Comparison of ENCODE assay signal across 8 cellular contexts in genomic region chr3:49553320-49553689, GRCh38. TPM values are rescaled to one million over a fixed set of nuclear protein-coding genes. Genes with fewer than 3 reads are reported as not detected.
DNase-seq lines count a peak whose midpoint lies in the region; TF ChIP-seq lines count a peak whose summit lies in the region.

No MANE protein-coding gene starts in this region.

- CTCF ChIA-PET in A673 (lab: Charles Lee) (interaction anchor here (1.2 kb wide), 1 partner anchor 14 kb away, joined by 3 read pairs; no protein-coding TSS in a partner anchor), HEK293 (lab: Yijun Ruan, JAX) (interaction anchor here (0.5 to 3.9 kb wide), 2 partner anchors 13 to 701 kb away, joined by 3 to 24 read pairs; no protein-coding TSS in a partner anchor)

- 54% methylated on average over 9 of the region's 9 CpGs for WGBS in mesenchymal stem cell

- H4K8ac ChIP-seq in mesenchymal stem cell (ENCODE audit: low read length), result no peak overlapping the region

- H3K27me3 ChIP-seq in A673 (replicated peaks; ENCODE audit: insufficient read depth, low read depth, low read length, poor library complexity) (no peaks in the 10 kb centered on the region), mesenchymal stem cell (ENCODE audit: control insufficient read depth in 1 of 2, insufficient read depth in 1 of 2, low read length in 2 of 2) (peaks cover 39 to 51% of the 10 kb centered on the region in 2 experiments)

- no peak overlapping the region for H4K91ac ChIP-seq in mesenchymal stem cell (ENCODE audit: low read length)

- no peak overlapping the region for H3K4ac ChIP-seq in mesenchymal stem cell (ENCODE audit: low read depth in 1 of 2, low read length in 2 of 2)

- H3K79me1 ChIP-seq in mesenchymal stem cell (replicated peaks; ENCODE audit: low read length, poor library complexity, severe bottlenecking), result peaks cover 2% of the 10 kb centered on the region

- no peak overlapping the region for H3K23ac ChIP-seq in mesenchymal stem cell (ENCODE audit: low read length in 2 of 2)

- H3K4me3 ChIP-seq in A673 (ENCODE audit: low read depth, low read length, poor library complexity, severe bottlenecking) (peak overlapping the region; percentile 61), HEK293 (ENCODE audit: low read depth, low read length) (peak overlapping the region; percentile 45), mesenchymal stem cell (ENCODE audit: insufficient read depth in 1 of 2, low read depth in 1 of 2, low read length in 2 of 2) (peak overlapping the region in 1 of 2 experiments; percentile 86)

- no peak overlapping the region for H2BK15ac ChIP-seq in mesenchymal stem cell (ENCODE audit: low read depth, poor library complexity, severe bottlenecking)

- peak overlapping the region; percentile 57 for H3K4me2 ChIP-seq in mesenchymal stem cell (ENCODE audit: low read length, poor library complexity, severe bottlenecking)

- H2BK5ac ChIP-seq in mesenchymal stem cell (ENCODE audit: low read depth, low read length, poor library complexity, severe bottlenecking), result no peak overlapping the region

- H2AK5ac ChIP-seq in mesenchymal stem cell (ENCODE audit: low read length, severe bottlenecking), result no peak overlapping the region

- H3K9me3 ChIP-seq in A673 (ENCODE audit: low read depth, low read length, poor library complexity, severe bottlenecking) (no peaks in the 10 kb centered on the region), HEK293 (ENCODE audit: control insufficient read depth, insufficient read depth, low read depth, low read length) (no peaks in the 10 kb centered on the region), mesenchymal stem cell (ENCODE audit: control insufficient read depth, low read length) (no peaks in the 10 kb centered on the region)

- no TSS peak for BruUV-seq in A673 (replicated peaks; lab: Mats Ljungman, UMichigan)

- no peaks in the 10 kb centered on the region for H3K4me1 ChIP-seq in A673 (ENCODE audit: insufficient read depth, low read length, poor library complexity, severe bottlenecking)
- no peaks in the 10 kb centered on the region for H3K4me1 ChIP-seq in HEK293 (ENCODE audit: control insufficient read depth, insufficient read depth, low read length)
- H3K4me1 ChIP-seq in mesenchymal stem cell (ENCODE audit: control insufficient read depth, insufficient read depth, low read depth, low read length), result peaks cover 15% of the 10 kb centered on the region

- H3K18ac ChIP-seq in mesenchymal stem cell (ENCODE audit: low read depth in 1 of 2, low read length in 2 of 2), result peak overlapping the region in 1 of 2 experiments; percentile 9

- H3K9ac ChIP-seq in mesenchymal stem cell (ENCODE audit: low read length), result peak overlapping the region; percentile 90

- H3K27ac ChIP-seq in A673 (ENCODE audit: low read depth, low read length, poor library complexity, severe bottlenecking), result no peak overlapping the region
- peak overlapping the region; percentile 42; the same call in 1 of the 2 replicates for H3K27ac ChIP-seq in HEK293 (ENCODE audit: extremely low read depth, low read depth, low read length)
- H3K27ac ChIP-seq in mesenchymal stem cell (ENCODE audit: low read length, poor library complexity, severe bottlenecking), result no peak overlapping the region
- H3K27ac ChIP-seq in caudate nucleus (ENCODE audit: low read depth, low read length), result no peak overlapping the region

- TF ChIP-seq CTCF in A673 (conservative IDR thresholded peaks at IDR 0.05; ENCODE audit: low read depth, low read length) (no peak), HEK293 (tag by site-specific recombination; IDR thresholded peaks at IDR 0.05) (no peak)

- DNase-seq in A673 (ENCODE audit: low spot score) (no peak), amniotic epithelial cell (ENCODE audit: low read depth) (peak; percentile 48), mesenchymal stem cell (peak; percentile 35), D341Med (ENCODE audit: low spot score) (no peak), NCI-H446 treated with DMSO at 0.1 percent for 48 hours (lab: John Stamatoyannopoulos, UW) (no peak), caudate nucleus (lab: John Stamatoyannopoulos, UW) (no peak), hypothalamus (lab: John Stamatoyannopoulos, UW) (no peak)

- no peak overlapping the region for H3K14ac ChIP-seq in mesenchymal stem cell (ENCODE audit: low read length in 2 of 2)

- no peak overlapping the region for H2AFZ ChIP-seq in mesenchymal stem cell (ENCODE audit: low read depth, low read length)

- H2BK120ac ChIP-seq in mesenchymal stem cell (ENCODE audit: low read depth, low read length), result no peak overlapping the region

- intact Hi-C loops in A673 (cut with micrococcal nuclease; ENCODE audit: unreplicated experiment), result no loop called here

- H3K36me3 ChIP-seq in A673 (ENCODE audit: insufficient read depth, low read length, poor library complexity, severe bottlenecking) (no peaks in the 10 kb centered on the region), HEK293 (ENCODE audit: control insufficient read depth in 2 of 2, insufficient read depth in 1 of 2, low read length in 2 of 2) (no peaks in the 10 kb centered on the region), mesenchymal stem cell (ENCODE audit: control insufficient read depth in 1 of 2, insufficient read depth in 2 of 2, low read depth in 1 of 2, low read length in 2 of 2) (no peaks in the 10 kb centered on the region)

- H2BK12ac ChIP-seq in mesenchymal stem cell (ENCODE audit: low read length in 2 of 2), result no peak overlapping the region

- POLR2A ChIA-PET in A673 (lab: Charles Lee; ENCODE audit: low non-redundant PET) (no interaction called here), HEK293 (lab: Yijun Ruan, JAX) (interaction anchor here (1.3 kb wide), 1 partner anchor 14 kb away, joined by 4 read pairs; no protein-coding TSS in a partner anchor)

TF ChIP-seq in HEK293, 187 proteins besides CTCF, POLR2A, EP300 and RAD21 (continues in another document):
- no peak for TF ChIP-seq ZNF248 (tag by site-specific recombination; IDR thresholded peaks at IDR 0.05)
- TF ChIP-seq ZNF221 (tag by site-specific recombination; IDR thresholded peaks at IDR 0.05; ENCODE audit: borderline replicate concordance), result no peak
- TF ChIP-seq ZNF391 (tag by site-specific recombination; IDR thresholded peaks at IDR 0.05; ENCODE audit: borderline replicate concordance, low read depth), result no peak
- no peak; the same call in none of the 2 replicates for TF ChIP-seq ZBTB17 (tag by site-specific recombination; IDR thresholded peaks at IDR 0.05)
- no peak for TF ChIP-seq ZNF571 (tag by site-specific recombination; IDR thresholded peaks at IDR 0.05)
- no peak for TF ChIP-seq ZBTB48 (tag by site-specific recombination; IDR thresholded peaks at IDR 0.05)
- no peak for TF ChIP-seq GLI4 (tag by site-specific recombination; IDR thresholded peaks at IDR 0.05)
- TF ChIP-seq ATF2 (tag by site-specific recombination; IDR thresholded peaks at IDR 0.05; ENCODE audit: low read depth), result peak; percentile 83
- TF ChIP-seq ZFHX2 (tag by site-specific recombination; conservative IDR thresholded peaks at IDR 0.05), result no peak
- TF ChIP-seq INSM2 (tag by site-specific recombination; IDR thresholded peaks at IDR 0.05), result no peak
- TF ChIP-seq ZNF302 (tag by site-specific recombination; IDR thresholded peaks at IDR 0.05; ENCODE audit: low read depth), result no peak
- no peak for TF ChIP-seq OVOL3 (tag by site-specific recombination; IDR thresholded peaks at IDR 0.05)
- no peak for TF ChIP-seq ZNF112 (tag by site-specific recombination; IDR thresholded peaks at IDR 0.05)
- no peak for TF ChIP-seq ZNF621 (tag by site-specific recombination; IDR thresholded peaks at IDR 0.05)
- no peak for TF ChIP-seq ZNF223 (tag by site-specific recombination; IDR thresholded peaks at IDR 0.05)
- 0 out of 2 replicates have a peak, but pooled peaks have one; percentile 17 for TF ChIP-seq ZBTB8A (tag by site-specific recombination; IDR thresholded peaks at IDR 0.05)
- TF ChIP-seq ZNF623 (tag by site-specific recombination; IDR thresholded peaks at IDR 0.05), result no peak
- no peak for TF ChIP-seq ZNF146 (tag by site-specific recombination; IDR thresholded peaks at IDR 0.05)
- TF ChIP-seq ZNF664 (tag by site-specific recombination; IDR thresholded peaks at IDR 0.05), result no peak
- TF ChIP-seq ZNF654 (tag by site-specific recombination; IDR thresholded peaks at IDR 0.05; ENCODE audit: low read depth), result no peak
- TF ChIP-seq GLIS1 (tag by site-specific recombination; IDR thresholded peaks at IDR 0.05), result no peak
- TF ChIP-seq ZBTB21 (tag by site-specific recombination; IDR thresholded peaks at IDR 0.05), result peak; percentile 68
- TF ChIP-seq ZNF202 (tag by site-specific recombination; IDR thresholded peaks at IDR 0.05; ENCODE audit: borderline replicate concordance), result no peak
- peak; percentile 38; the same call in 1 of the 2 replicates for TF ChIP-seq PRDM1 (tag by site-specific recombination; IDR thresholded peaks at IDR 0.05)
- no peak for TF ChIP-seq ZNF37A (tag by site-specific recombination; IDR thresholded peaks at IDR 0.05)
- no peak for TF ChIP-seq ZFP41 (tag by site-specific recombination; IDR thresholded peaks at IDR 0.05; ENCODE audit: borderline replicate concordance)

RNA-seq across cellular contexts. Expression of gene BSN, which starts 1.0 kb away (rescaled TPM):
- 1.1 and 1.4 TPM in 2 replicates for total RNA-seq in A673 (2021)
- polyA plus RNA-seq in mesenchymal stem cell (2013, experiment 1 of 2), result 0.03 TPM
- 0.01 TPM for polyA plus RNA-seq in mesenchymal stem cell (2013, experiment 2 of 2)

Comparison
In these comparisons a context has a peak if more than half of its experiments do, and no peak if none do; other contexts are left out.
1. DNase-seq: peak in amniotic epithelial cell (single experiment) and mesenchymal stem cell (single experiment); none in A673 (single experiment), D341Med (single experiment), NCI-H446 treated with DMSO at 0.1 percent for 48 hours (single experiment), caudate nucleus (0 of 61) and hypothalamus (0 of 51).